In genomic region chr2:11161747-11162146, GRCh38 we compare ENCODE assay signal across 14 cellular contexts.
"Had no signal": no experiment of that assay in that cellular context is flagged by ENCODE, and none has a peak within 500 bp of the region (broad histone marks: within the 10 kb centered on the region; RNA-seq: fewer than 3 reads in every experiment).

No MANE protein-coding gene starts in this region.

- H3K4me1 ChIP-seq: psoas muscle had no signal

- H3K27me3 Mint-ChIP-seq: effector memory CD8-positive, alpha-beta T cell; naive thymus-derived CD8-positive, alpha-beta T cell had no signal

- H3K27me3 ChIP-seq: suprapubic skin, upper lobe of left lung had no signal

- ATAC-seq: psoas muscle had no signal

- DNase-seq: activated naive CD4-positive, alpha-beta T cell treated with anti-CD3 and anti-CD28 coated beads, Interleukin-2, amount 50 U/mL, for 16 hours; caudate nucleus; cortex of kidney; effector memory CD8-positive, alpha-beta T cell; hippocampal formation; naive thymus-derived CD8-positive, alpha-beta T cell; occipital lobe; psoas muscle; stimulated activated CD4-positive, alpha-beta T cell treated with anti-CD3 and anti-CD28 coated beads, Interleukin-12 subunit alpha, Interleukin-12 subunit beta, amount 100 ng/mL, for 4 hours; stimulated activated naive CD8-positive, alpha-beta T cell treated with anti-CD3 and anti-CD28 coated beads, Interleukin-15, Interleukin-2, amounts not matched to agents 100 U/mL and 50 U/mL, for 24 hours; upper lobe of left lung had no signal

- H3K27ac ChIP-seq: psoas muscle, suprapubic skin had no signal

- H3K9me3 ChIP-seq: psoas muscle, suprapubic skin, upper lobe of left lung had no signal

- H3K4me3 ChIP-seq: lung, psoas muscle, suprapubic skin, upper lobe of left lung had no signal

- H3K9me3 Mint-ChIP-seq: activated T-helper 2 cell treated with anti-CD3 and anti-CD28 coated beads, Interferon-gamma antibody, Interleukin-2, Interleukin-4, amounts not matched to agents 10 μg/mL and 5 μg/mL and 100 μg/mL, durations not matched to agents 14 hours and 24 hours and 36 hours; effector memory CD8-positive, alpha-beta T cell; naive thymus-derived CD8-positive, alpha-beta T cell had no signal
